Comparison of ENCODE assay signal across 8 cellular contexts in genomic region chr4:151408380-151408629, GRCh38. TPM values are rescaled to one million over a fixed set of nuclear protein-coding genes. Genes with fewer than 3 reads are reported as not detected.
DNase-seq lines count a peak whose midpoint lies in the region; TF ChIP-seq lines count a peak whose summit lies in the region.

No MANE protein-coding gene starts in this region.

- no peak overlapping the region for H3K27ac Mint-ChIP-seq in stimulated activated naive CD8-positive, alpha-beta T cell treated with anti-CD3 and anti-CD28 coated beads, Interleukin-15, Interleukin-2, amounts not matched to agents 100 ng/mL and 50 ng/mL, for 24 hours

- no peaks in the 10 kb centered on the region for H3K27me3 ChIP-seq in WERI-Rb-1 (ENCODE audit: insufficient read depth, low read depth, severe bottlenecking)
- no peaks in the 10 kb centered on the region for H3K27me3 ChIP-seq in hepatocyte

- peaks cover 21% of the 10 kb centered on the region for H3K4me1 Mint-ChIP-seq in stimulated activated naive CD8-positive, alpha-beta T cell treated with anti-CD3 and anti-CD28 coated beads, Interleukin-15, Interleukin-2, amounts not matched to agents 100 ng/mL and 50 ng/mL, for 24 hours (ENCODE audit: low read depth)

- H3K9me2 ChIP-seq in hepatocyte (replicated peaks; ENCODE audit: insufficient read depth) = no peaks in the 10 kb centered on the region

- H3K4me1 ChIP-seq in hepatocyte (ENCODE audit: insufficient read depth) = peaks cover 11% of the 10 kb centered on the region

- peaks cover 3% of the 10 kb centered on the region; the same call in 1 of the 2 replicates for H3K36me3 ChIP-seq in WERI-Rb-1
- H3K36me3 ChIP-seq in hepatocyte (replicated peaks; ENCODE audit: insufficient read depth, low read depth) = no peaks in the 10 kb centered on the region

- peak overlapping the region; percentile 67 for H2AFZ ChIP-seq in hepatocyte

- TF ChIP-seq CTCF in WERI-Rb-1 (IDR thresholded peaks at IDR 0.05; ENCODE audit: low read depth, low read length) (no peak), hepatocyte (IDR thresholded peaks at IDR 0.05; ENCODE audit: poor library complexity) (no peak)

- 4% methylated on average over 8 of the region's 8 CpGs for WGBS in hepatocyte (ENCODE audit: low lambda C conversion rate, missing lambda C conversion rate)

- H3K4me2 ChIP-seq in hepatocyte = peak overlapping the region; percentile 78

- DNase-seq in stimulated activated CD4-positive, alpha-beta T cell treated with anti-CD3 and anti-CD28 coated beads, Interleukin-15, amount 100 ng/mL, for 24 hours = peak; percentile 15
- DNase-seq in stimulated activated CD4-positive, alpha-beta T cell treated with anti-CD3 and anti-CD28 coated beads, Interleukin-2, amount 100 ng/mL, for 48 hours = no peak
- DNase-seq in WERI-Rb-1 (no peak), hepatocyte (ENCODE audit: low spot score) (no peak), NCI-H345 (lab: John Stamatoyannopoulos, UW) (no peak), erythroblast (lab: John Stamatoyannopoulos, UW) (no peak), glomerular visceral epithelial cell (ENCODE audit: extremely low spot score) (no peak)

- H3K27ac ChIP-seq in WERI-Rb-1 (peak overlapping the region; percentile 64), hepatocyte (peak overlapping the region; percentile 87)

- peak overlapping the region; percentile 79 for H3K4me3 Mint-ChIP-seq in stimulated activated naive CD8-positive, alpha-beta T cell treated with anti-CD3 and anti-CD28 coated beads, Interleukin-15, Interleukin-2, amounts not matched to agents 100 ng/mL and 50 ng/mL, for 24 hours

- no peaks in the 10 kb centered on the region for H3K9me3 ChIP-seq in WERI-Rb-1 (ENCODE audit: severe bottlenecking)
- no peaks in the 10 kb centered on the region for H3K9me3 ChIP-seq in hepatocyte (ENCODE audit: low read depth)

- H3K4me3 ChIP-seq in WERI-Rb-1 (ENCODE audit: low read depth, low read length) (peak overlapping the region; percentile 59), hepatocyte (peak overlapping the region; percentile 14)

- no peaks in the 10 kb centered on the region for H4K20me1 ChIP-seq in hepatocyte (ENCODE audit: insufficient read depth, poor library complexity, severe bottlenecking)

- TF ChIP-seq POLR2A in erythroblast (IDR thresholded peaks at IDR 0.05; ENCODE audit: low read length) = no peak

- peaks cover 22% of the 10 kb centered on the region for H3K79me2 ChIP-seq in hepatocyte

- H3K9me3 Mint-ChIP-seq in stimulated activated naive CD8-positive, alpha-beta T cell treated with anti-CD3 and anti-CD28 coated beads, Interleukin-15, Interleukin-2, amounts not matched to agents 100 ng/mL and 50 ng/mL, for 24 hours = no peaks in the 10 kb centered on the region

- H3K27me3 Mint-ChIP-seq in stimulated activated naive CD8-positive, alpha-beta T cell treated with anti-CD3 and anti-CD28 coated beads, Interleukin-15, Interleukin-2, amounts not matched to agents 100 ng/mL and 50 ng/mL, for 24 hours = peaks cover 49% of the 10 kb centered on the region

- H3K36me3 Mint-ChIP-seq in stimulated activated naive CD8-positive, alpha-beta T cell treated with anti-CD3 and anti-CD28 coated beads, Interleukin-15, Interleukin-2, amounts not matched to agents 100 ng/mL and 50 ng/mL, for 24 hours (ENCODE audit: low read depth) = no peaks in the 10 kb centered on the region

RNA-seq across cellular contexts. Expression of gene FHIP1A, which starts 0.7 kb away (rescaled TPM):
- 7.1 and 21.7 TPM in 2 replicates for total RNA-seq in hepatocyte
- 1.8 and 2.0 TPM in 2 replicates for polyA plus RNA-seq in hepatocyte
